14 cellular contexts compared by ENCODE assay signal in the genomic region with DNA sequence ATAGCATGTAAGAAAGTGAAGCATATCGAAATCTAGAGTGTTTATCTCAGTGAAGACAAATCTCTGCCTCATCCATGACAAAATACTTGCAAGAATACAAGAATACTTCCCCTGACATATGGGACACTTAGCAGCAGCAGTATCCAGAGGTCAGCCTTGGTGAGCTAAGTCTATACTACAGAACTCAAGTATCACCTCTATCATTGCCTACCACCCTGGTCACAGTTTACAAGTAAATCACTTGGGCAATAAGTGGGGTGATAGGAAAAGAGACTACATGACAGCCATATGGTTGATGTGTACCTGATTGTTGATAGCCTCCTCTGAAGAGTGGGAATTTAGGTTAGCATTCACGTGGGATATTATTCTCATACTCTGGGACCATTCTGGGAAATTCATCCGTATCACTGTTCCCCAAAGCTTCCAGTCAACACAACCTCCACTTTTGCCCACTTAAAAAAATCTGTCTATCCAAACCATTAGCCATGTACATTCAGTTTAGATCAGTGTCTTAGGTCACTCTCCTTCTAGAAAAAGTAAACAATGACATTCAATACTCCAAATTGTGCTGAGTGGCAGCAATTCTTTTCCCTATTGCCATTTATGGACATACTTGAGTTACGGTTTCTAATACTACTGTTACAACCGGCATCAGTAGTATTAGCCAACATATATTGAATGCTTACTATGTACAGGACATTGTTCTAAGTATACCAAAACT.
DNase-seq lines count a peak whose midpoint lies in the region; ATAC-seq and TF ChIP-seq lines count a peak whose summit lies in the region.
"Had no signal": no experiment of that assay in that cellular context is flagged by ENCODE, and none has a peak within 500 bp of the region (broad histone marks: within the 10 kb centered on the region; RNA-seq: fewer than 3 reads in every experiment).

No MANE protein-coding gene starts in this region.

- H3K36me3 ChIP-seq in GM23338 (ENCODE audit: insufficient read depth): no peaks in the 10 kb centered on the region
- H3K36me3 ChIP-seq: colonic mucosa had no signal

- H3K36me3 Mint-ChIP-seq in T-helper 1 cell treated with Interleukin-12 subunit alpha and Interleukin-12 subunit beta and Interleukin-4 antibody, amounts not matched to agents 30 μg/mL and 1 μg/mL, for 36 hours (ENCODE audit: low read depth): peaks cover 4% of the 10 kb centered on the region
- H3K36me3 Mint-ChIP-seq in GM23338 (ENCODE audit: low read depth): peaks cover 2% of the 10 kb centered on the region; the same call in 1 of the 3 replicates

- H2AFZ ChIP-seq in GM23338: no peak overlapping the region

- H3K4me3 Mint-ChIP-seq in T-helper 1 cell treated with Interleukin-12 subunit alpha and Interleukin-12 subunit beta and Interleukin-4 antibody, amounts not matched to agents 30 μg/mL and 1 μg/mL, for 36 hours: peak overlapping the region; percentile 13
- H3K4me3 Mint-ChIP-seq in GM23338: no peak overlapping the region; the same call in 2 of the 3 replicates

- no peaks in the 10 kb centered on the region for H3F3A ChIP-seq in GM23338 (replicated peaks; ENCODE audit: low read depth)

- TF ChIP-seq CTCF in GM23338 (conservative IDR thresholded peaks at IDR 0.05; ENCODE audit: low read depth in 2 of 2): no peak

- ATAC-seq in GM23338 (no peak), HG03354 (IDR thresholded peaks at IDR 0.05; ENCODE audit: poor library complexity, severe bottlenecking, unreplicated experiment) (no peak)
- ATAC-seq: left colon had no signal

- H3K9me2 ChIP-seq in GM23338 (ENCODE audit: insufficient read depth): no peaks in the 10 kb centered on the region

- peaks cover 11% of the 10 kb centered on the region for H3K79me2 ChIP-seq in GM23338 (replicated peaks; ENCODE audit: insufficient read depth)

- H3K4me3 ChIP-seq in GM23338: 0 out of 2 replicates have a peak overlapping the region, but pooled peaks have one; percentile 73
- H3K4me3 ChIP-seq: colonic mucosa had no signal

- no peaks in the 10 kb centered on the region for H3K27me3 Mint-ChIP-seq in T-helper 1 cell treated with Interleukin-12 subunit alpha and Interleukin-12 subunit beta and Interleukin-4 antibody, amounts not matched to agents 30 μg/mL and 1 μg/mL, for 36 hours (ENCODE audit: low read depth)
- H3K27me3 Mint-ChIP-seq in GM23338 (ENCODE audit: insufficient read depth, low read depth, poor library complexity): no peaks in the 10 kb centered on the region

- peaks cover 15% of the 10 kb centered on the region for H3K4me1 ChIP-seq in GM23338 (ENCODE audit: insufficient read depth)
- H3K4me1 ChIP-seq: colonic mucosa had no signal

- no peak overlapping the region for H3K4me2 ChIP-seq in GM23338

- H3K27ac ChIP-seq in GM23338 (ENCODE audit: low read depth): no peak overlapping the region
- H3K27ac ChIP-seq: colonic mucosa, VCaP had no signal

- DNase-seq in T-helper 1 cell (no peak), GM23338 (ENCODE audit: low spot score) (no peak), NCI-H748 (lab: John Stamatoyannopoulos, UW; ENCODE audit: unreplicated experiment) (peak; percentile 88), erythroblast (lab: John Stamatoyannopoulos, UW) (no peak), SKM-1 (lab: John Stamatoyannopoulos, UW; ENCODE audit: unreplicated experiment) (no peak)
- DNase-seq in activated CD4-positive, CD25-positive, alpha-beta regulatory T cell (lab: John Stamatoyannopoulos, UW): no peak
- DNase-seq: Calu3, colonic mucosa, left colon, NCI-H1105 treated with DMSO at 0.1 percent for 48 hours, NCI-H774 had no signal

- H3K4me1 Mint-ChIP-seq in T-helper 1 cell treated with Interleukin-12 subunit alpha and Interleukin-12 subunit beta and Interleukin-4 antibody, amounts not matched to agents 30 μg/mL and 1 μg/mL, for 36 hours (ENCODE audit: low read depth): peaks cover 47% of the 10 kb centered on the region
- H3K4me1 Mint-ChIP-seq in GM23338: peaks cover 37% of the 10 kb centered on the region; the same call in 2 of the 3 replicates

- no peaks in the 10 kb centered on the region for H3K9me3 Mint-ChIP-seq in T-helper 1 cell treated with Interleukin-12 subunit alpha and Interleukin-12 subunit beta and Interleukin-4 antibody, amounts not matched to agents 30 μg/mL and 1 μg/mL, for 36 hours
- no peaks in the 10 kb centered on the region; the same call in 1 of the 3 replicates for H3K9me3 Mint-ChIP-seq in GM23338

- H3K27ac Mint-ChIP-seq in T-helper 1 cell treated with Interleukin-12 subunit alpha and Interleukin-12 subunit beta and Interleukin-4 antibody, amounts not matched to agents 30 μg/mL and 1 μg/mL, for 36 hours: peak overlapping the region; percentile 36
- peak overlapping the region; percentile 32; the same call in 1 of the 2 replicates for H3K27ac Mint-ChIP-seq in GM23338

- no peaks in the 10 kb centered on the region for H3K27me3 ChIP-seq in GM23338 (ENCODE audit: insufficient read depth)
- H3K27me3 ChIP-seq: colonic mucosa had no signal

- no peaks in the 10 kb centered on the region for H4K20me1 ChIP-seq in GM23338 (replicated peaks; ENCODE audit: insufficient read depth)

- TF ChIP-seq POLR2A in erythroblast (IDR thresholded peaks at IDR 0.05; ENCODE audit: low read length): peak; percentile 13

TF ChIP-seq in GM23338, 12 proteins besides CTCF, POLR2A, EP300 and RAD21:
- no peak for TF ChIP-seq EZH2phosphoT487 (IDR thresholded peaks at IDR 0.05; ENCODE audit: unreplicated experiment)
- TF ChIP-seq, protein P1, sequence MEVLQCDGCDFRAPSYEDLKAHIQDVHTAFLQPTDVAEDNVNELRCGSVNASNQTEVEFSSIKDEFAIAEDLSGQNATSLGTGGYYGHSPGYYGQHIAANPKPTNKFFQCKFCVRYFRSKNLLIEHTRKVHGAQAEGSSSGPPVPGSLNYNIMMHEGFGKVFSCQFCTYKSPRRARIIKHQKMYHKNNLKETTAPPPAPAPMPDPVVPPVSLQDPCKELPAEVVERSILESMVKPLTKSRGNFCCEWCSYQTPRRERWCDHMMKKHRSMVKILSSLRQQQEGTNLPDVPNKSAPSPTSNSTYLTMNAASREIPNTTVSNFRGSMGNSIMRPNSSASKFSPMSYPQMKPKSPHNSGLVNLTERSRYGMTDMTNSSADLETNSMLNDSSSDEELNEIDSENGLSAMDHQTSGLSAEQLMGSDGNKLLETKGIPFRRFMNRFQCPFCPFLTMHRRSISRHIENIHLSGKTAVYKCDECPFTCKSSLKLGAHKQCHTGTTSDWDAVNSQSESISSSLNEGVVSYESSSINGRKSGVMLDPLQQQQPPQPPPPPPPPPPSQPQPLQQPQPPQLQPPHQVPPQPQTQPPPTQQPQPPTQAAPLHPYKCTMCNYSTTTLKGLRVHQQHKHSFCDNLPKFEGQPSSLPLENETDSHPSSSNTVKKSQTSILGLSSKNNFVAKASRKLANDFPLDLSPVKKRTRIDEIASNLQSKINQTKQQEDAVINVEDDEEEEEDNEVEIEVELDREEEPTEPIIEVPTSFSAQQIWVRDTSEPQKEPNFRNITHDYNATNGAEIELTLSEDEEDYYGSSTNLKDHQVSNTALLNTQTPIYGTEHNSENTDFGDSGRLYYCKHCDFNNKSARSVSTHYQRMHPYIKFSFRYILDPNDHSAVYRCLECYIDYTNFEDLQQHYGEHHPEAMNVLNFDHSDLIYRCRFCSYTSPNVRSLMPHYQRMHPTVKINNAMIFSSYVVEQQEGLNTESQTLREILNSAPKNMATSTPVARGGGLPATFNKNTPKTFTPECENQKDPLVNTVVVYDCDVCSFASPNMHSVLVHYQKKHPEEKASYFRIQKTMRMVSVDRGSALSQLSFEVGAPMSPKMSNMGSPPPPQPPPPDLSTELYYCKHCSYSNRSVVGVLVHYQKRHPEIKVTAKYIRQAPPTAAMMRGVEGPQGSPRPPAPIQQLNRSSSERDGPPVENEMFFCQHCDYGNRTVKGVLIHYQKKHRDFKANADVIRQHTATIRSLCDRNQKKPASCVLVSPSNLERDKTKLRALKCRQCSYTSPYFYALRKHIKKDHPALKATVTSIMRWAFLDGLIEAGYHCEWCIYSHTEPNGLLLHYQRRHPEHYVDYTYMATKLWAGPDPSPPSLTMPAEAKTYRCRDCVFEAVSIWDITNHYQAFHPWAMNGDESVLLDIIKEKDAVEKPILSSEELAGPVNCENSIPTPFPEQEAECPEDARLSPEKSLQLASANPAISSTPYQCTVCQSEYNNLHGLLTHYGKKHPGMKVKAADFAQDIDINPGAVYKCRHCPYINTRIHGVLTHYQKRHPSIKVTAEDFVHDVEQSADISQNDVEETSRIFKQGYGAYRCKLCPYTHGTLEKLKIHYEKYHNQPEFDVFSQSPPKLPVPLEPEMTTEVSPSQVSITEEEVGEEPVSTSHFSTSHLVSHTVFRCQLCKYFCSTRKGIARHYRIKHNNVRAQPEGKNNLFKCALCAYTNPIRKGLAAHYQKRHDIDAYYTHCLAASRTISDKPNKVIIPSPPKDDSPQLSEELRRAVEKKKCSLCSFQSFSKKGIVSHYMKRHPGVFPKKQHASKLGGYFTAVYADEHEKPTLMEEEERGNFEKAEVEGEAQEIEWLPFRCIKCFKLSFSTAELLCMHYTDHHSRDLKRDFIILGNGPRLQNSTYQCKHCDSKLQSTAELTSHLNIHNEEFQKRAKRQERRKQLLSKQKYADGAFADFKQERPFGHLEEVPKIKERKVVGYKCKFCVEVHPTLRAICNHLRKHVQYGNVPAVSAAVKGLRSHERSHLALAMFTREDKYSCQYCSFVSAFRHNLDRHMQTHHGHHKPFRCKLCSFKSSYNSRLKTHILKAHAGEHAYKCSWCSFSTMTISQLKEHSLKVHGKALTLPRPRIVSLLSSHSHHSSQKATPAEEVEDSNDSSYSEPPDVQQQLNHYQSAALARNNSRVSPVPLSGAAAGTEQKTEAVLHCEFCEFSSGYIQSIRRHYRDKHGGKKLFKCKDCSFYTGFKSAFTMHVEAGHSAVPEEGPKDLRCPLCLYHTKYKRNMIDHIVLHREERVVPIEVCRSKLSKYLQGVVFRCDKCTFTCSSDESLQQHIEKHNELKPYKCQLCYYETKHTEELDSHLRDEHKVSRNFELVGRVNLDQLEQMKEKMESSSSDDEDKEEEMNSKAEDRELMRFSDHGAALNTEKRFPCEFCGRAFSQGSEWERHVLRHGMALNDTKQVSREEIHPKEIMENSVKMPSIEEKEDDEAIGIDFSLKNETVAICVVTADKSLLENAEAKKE (CRISPR knock-in tag; IDR thresholded peaks at IDR 0.05): no peak
